24 cellular contexts compared by ENCODE assay signal in genomic region chr16:55559933-55560516, GRCh38. TPM values are rescaled to one million over a fixed set of nuclear protein-coding genes. Genes with fewer than 3 reads are reported as not detected.
"Had no signal": no experiment of that assay in that cellular context is flagged by ENCODE, and none has a peak within 500 bp of the region (broad histone marks: within the 10 kb centered on the region; RNA-seq: fewer than 3 reads in every experiment).

No MANE protein-coding gene starts in this region.

- DNase-seq: activated CD4-positive, alpha-beta T cell treated with anti-CD3 and anti-CD28 coated beads for 1 hour; activated CD4-positive, alpha-beta T cell treated with anti-CD3 and anti-CD28 coated beads, Interleukin-2, amount 50 U/mL, for 1 hour; activated CD8-positive, alpha-beta T cell treated with anti-CD3 and anti-CD28 coated beads, Interleukin-2, amount 10 ng/mL, durations not matched to agents 7 days and 5 days; activated naive CD4-positive, alpha-beta T cell treated with Interleukin-2 at 50 U/mL for 16 hours; activated naive CD8-positive, alpha-beta T cell treated with anti-CD3 and anti-CD28 coated beads for 36 hours; activated T-cell treated with anti-CD3 and anti-CD28 coated beads, Interleukin-2, amount 50 U/mL, for 1 hour; colonic mucosa; dorsolateral prefrontal cortex; effector memory CD8-positive, alpha-beta T cell; heart right ventricle; islet precursor cell; left lung; natural killer cell; right cardiac atrium; stimulated activated CD4-positive, alpha-beta T cell treated with anti-CD3 and anti-CD28 coated beads, Interleukin-12 subunit alpha, Interleukin-12 subunit beta, amount 100 ng/mL, for 4 hours; stimulated activated CD4-positive, alpha-beta T cell treated with anti-CD3 and anti-CD28 coated beads, Interleukin-4, amount 100 ng/mL, for 4 hours; substantia nigra; T-cell; uterus had no signal

- H3K9me3 ChIP-seq: colonic mucosa, heart right ventricle, left lung, tibial nerve, uterus had no signal

- H3K27ac ChIP-seq: colonic mucosa, dorsolateral prefrontal cortex, heart right ventricle, parathyroid adenoma, tibial nerve, uterus had no signal

- H3K4me1 ChIP-seq: colonic mucosa, left lung, parathyroid adenoma, uterus had no signal

- H3K27me3 ChIP-seq: colonic mucosa, heart right ventricle, left lung, tibial nerve, uterus had no signal

- H3K36me3 ChIP-seq: colonic mucosa, uterus had no signal

- ATAC-seq: activated CD8-positive, alpha-beta T cell treated with anti-CD3 and anti-CD28 coated beads, Interleukin-2, amount 10 ng/mL, durations not matched to agents 7 days and 5 days; effector memory CD8-positive, alpha-beta T cell; natural killer cell; T-cell had no signal

- H3K4me3 ChIP-seq: colonic mucosa, dorsolateral prefrontal cortex, heart right ventricle, left lung, lung, tibial nerve, uterus had no signal

RNA-seq across cellular contexts. Expression of gene CAPNS2, which starts 6.5 kb away (rescaled TPM):
- total RNA-seq: activated CD8-positive, alpha-beta T cell treated with anti-CD3 and anti-CD28 coated beads, Interleukin-2, amount 10 ng/mL, durations not matched to agents 7 days and 5 days; activated naive CD8-positive, alpha-beta T cell treated with anti-CD3 and anti-CD28 coated beads for 36 hours; activated T-helper 2 cell treated with anti-CD3 and anti-CD28 coated beads, Interferon-gamma antibody, Interleukin-2, Interleukin-4, amounts not matched to agents 10 μg/mL and 5 μg/mL and 100 μg/mL, durations not matched to agents 14 hours and 24 hours and 36 hours; skeletal muscle tissue; T-cell had no signal
